ENCODE assay signal across 28 cellular contexts in the genomic region with DNA sequence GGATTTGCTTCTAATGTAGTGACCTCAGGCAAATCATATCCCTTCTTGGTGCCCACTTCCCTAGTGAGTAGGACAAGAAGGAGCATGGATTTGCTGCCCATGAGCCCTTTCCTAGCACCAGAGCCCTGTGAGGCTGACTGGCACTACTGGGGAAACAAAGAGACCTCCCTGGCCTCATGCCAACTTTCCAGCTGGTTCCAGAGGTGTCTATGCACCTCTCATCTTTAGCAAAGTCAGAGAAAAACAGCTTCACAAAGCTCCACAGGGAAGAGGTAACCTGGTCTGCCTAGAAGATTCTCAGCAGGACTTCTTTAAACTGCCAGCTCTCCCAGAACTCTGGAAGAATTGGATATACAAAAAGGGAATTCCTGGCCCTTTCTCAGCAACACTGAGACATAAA. TPM values are rescaled to one million over a fixed set of nuclear protein-coding genes. Genes with fewer than 3 reads are reported as not detected.
"Had no signal": no experiment of that assay in that cellular context is flagged by ENCODE, and none has a peak within 500 bp of the region (broad histone marks: within the 10 kb centered on the region; RNA-seq: fewer than 3 reads in every experiment).

No MANE protein-coding gene starts in this region.

- H3K9me3 ChIP-seq: ascending aorta, body of pancreas, MG63, SJSA1 had no signal

- H3K36me3 ChIP-seq: ascending aorta, MG63, SJSA1 had no signal

- H3K27me3 ChIP-seq: ascending aorta, body of pancreas, MG63, SJSA1 had no signal

- DNase-seq: activated CD4-positive, alpha-beta memory T cell treated with anti-CD3 and anti-CD28 coated beads for 36 hours; activated CD4-positive, alpha-beta T cell treated with anti-CD3 and anti-CD28 coated beads, Interleukin-2, amount 10 ng/mL, durations not matched to agents 7 days and 5 days; activated CD4-positive, CD25-positive, alpha-beta regulatory T cell treated with anti-CD3 and anti-CD28 coated beads, Interleukin-2, amount 50 U/mL, for 72 hours; activated CD8-positive, alpha-beta memory T cell treated with anti-CD3 and anti-CD28 coated beads for 24 hours; activated effector memory CD4-positive, alpha-beta T cell treated with anti-CD3 and anti-CD28 coated beads, Interleukin-2, amount 50 U/mL, for 16 hours; activated naive CD4-positive, alpha-beta T cell treated with Interleukin-2 at 50 U/mL for 16 hours; activated naive CD8-positive, alpha-beta T cell treated with anti-CD3 and anti-CD28 coated beads, Interleukin-2, amount 50 U/mL, for 24 hours; activated T-cell treated with anti-CD3 and anti-CD28 coated beads, Interleukin-2, amount 50 U/mL, for 4 hours; amniotic stem cell; body of pancreas; central memory CD4-positive, alpha-beta T cell; MG63; MV-4-11; NCI-H1092 treated with DMSO at 0.1 percent for 48 hours; NCI-H1417 treated with DMSO at 0.1 percent for 48 hours; NCI-H187; NCI-H2081; NCI-H2171 treated with DMSO at 0.1 percent for 48 hours; NCI-H226; NCI-H510A treated with DMSO at 0.1 percent for 48 hours; NCI-H748 treated with DMSO at 0.1 percent for 48 hours; PC-3; SW 1271 had no signal

- H3K4me3 ChIP-seq: ascending aorta, body of pancreas, MG63, SJSA1 had no signal

- H3K4me1 ChIP-seq: ascending aorta, body of pancreas had no signal

- ATAC-seq: activated naive CD4-positive, alpha-beta T cell treated with anti-CD3 and anti-CD28 coated beads, Interleukin-2, amount 50 U/mL, for 72 hours; activated naive CD8-positive, alpha-beta T cell treated with anti-CD3 and anti-CD28 coated beads, Interleukin-2, amount 50 U/mL, for 24 hours; activated T-cell treated with anti-CD3 and anti-CD28 coated beads, Interleukin-2, amount 50 U/mL, for 4 hours; body of pancreas; PC-3; SK-N-SH treated with all-trans-retinoic acid at 6 μM for 48 hours had no signal

- H3K27ac ChIP-seq: ascending aorta, body of pancreas, SJSA1 had no signal

RNA-seq across cellular contexts. Expression of a gene that starts 24.6 kb away (rescaled TPM):
- total RNA-seq: activated CD4-positive, alpha-beta memory T cell treated with anti-CD3 and anti-CD28 coated beads for 36 hours; activated CD4-positive, alpha-beta T cell treated with anti-CD3 and anti-CD28 coated beads, Interleukin-2, amount 10 ng/mL, durations not matched to agents 7 days and 5 days; bronchial epithelial cell had no signal
